Comparison of ENCODE assay signal across 27 cellular contexts in the genomic region with DNA sequence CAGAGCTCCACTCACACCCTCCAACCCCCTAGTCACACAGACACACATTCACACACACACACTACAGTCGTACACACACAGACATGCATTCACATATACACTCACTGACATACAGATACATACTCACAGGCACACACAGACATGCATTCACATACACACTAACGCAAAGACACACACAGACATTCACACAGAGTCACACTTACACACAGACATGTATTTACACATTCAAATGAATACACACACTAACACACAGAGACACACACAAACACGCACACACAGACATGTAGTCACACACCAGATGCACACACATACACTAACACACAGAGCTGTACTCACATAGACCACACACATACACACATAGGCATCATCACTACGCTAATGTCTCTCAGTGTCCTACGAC. TPM values are rescaled to one million over a fixed set of nuclear protein-coding genes. Genes with fewer than 3 reads are reported as not detected.
"Had no signal": no experiment of that assay in that cellular context is flagged by ENCODE, and none has a peak within 500 bp of the region (broad histone marks: within the 10 kb centered on the region; RNA-seq: fewer than 3 reads in every experiment).

No MANE protein-coding gene starts in this region.

- DNase-seq: effector memory CD4-positive, alpha-beta T cell; gastrocnemius medialis; heart right ventricle; hypothalamus; kidney glomerular epithelial cell; naive thymus-derived CD4-positive, alpha-beta T cell; occipital lobe; spleen; stimulated activated CD4-positive, alpha-beta T cell treated with anti-CD3 and anti-CD28 coated beads, Interleukin-15, amount 100 ng/mL, for 24 hours; stimulated activated CD4-positive, alpha-beta T cell treated with anti-CD3 and anti-CD28 coated beads, Interleukin-1b, Interleukin-23, amount 100 ng/mL, for 48 hours; stimulated activated CD4-positive, alpha-beta T cell treated with anti-CD3 and anti-CD28 coated beads, Interleukin-4, amount 100 ng/mL, for 24 hours; stomach; substantia nigra had no signal

- H3K27me3 ChIP-seq: gastrocnemius medialis, heart right ventricle had no signal

- H3K27ac Mint-ChIP-seq: naive thymus-derived CD4-positive, alpha-beta T cell; stimulated activated memory B cell treated with anti-CD40 and anti-IgM and Interleukin-4, amounts not matched to agents 10 μg/mL and 1 μg/mL and 100 μg/mL, for 72 hours had no signal

- H3K36me3 ChIP-seq: gastrocnemius medialis, heart right ventricle, prostate gland, spleen, stomach had no signal

- H3K4me3 ChIP-seq: gastrocnemius medialis, heart right ventricle, prostate gland, spleen, stomach had no signal

- H3K4me3 Mint-ChIP-seq: naive thymus-derived CD4-positive, alpha-beta T cell; neural crest cell; stimulated activated memory B cell treated with anti-CD40 and anti-IgM and Interleukin-4, amounts not matched to agents 10 μg/mL and 1 μg/mL and 100 μg/mL, for 72 hours had no signal

- H2AFZ ChIP-seq: parathyroid adenoma had no signal

- H3K36me3 Mint-ChIP-seq: naive thymus-derived CD4-positive, alpha-beta T cell; stimulated activated memory B cell treated with anti-CD40 and anti-IgM and Interleukin-4, amounts not matched to agents 10 μg/mL and 1 μg/mL and 100 μg/mL, for 72 hours had no signal

- H3K9me3 Mint-ChIP-seq: naive thymus-derived CD4-positive, alpha-beta T cell; neural crest cell; stimulated activated memory B cell treated with anti-CD40 and anti-IgM and Interleukin-4, amounts not matched to agents 10 μg/mL and 1 μg/mL and 100 μg/mL, for 72 hours had no signal

- H3K4me1 ChIP-seq: prostate gland had no signal

- H3K9ac ChIP-seq: parathyroid adenoma had no signal

- FAIRE-seq: endometrium, islet of Langerhans had no signal

- H3K27ac ChIP-seq: gastrocnemius medialis, heart right ventricle, parathyroid adenoma, prostate gland, stomach had no signal

- ATAC-seq: esophagus mucosa; gastrocnemius medialis; naive thymus-derived CD4-positive, alpha-beta T cell; stimulated activated memory B cell treated with anti-CD40 and anti-IgM and Interleukin-4, amounts not matched to agents 10 μg/mL and 1 μg/mL and 100 μg/mL, for 72 hours had no signal

- H3K9me3 ChIP-seq: gastrocnemius medialis, heart right ventricle, prostate gland, spleen, stomach had no signal

- H3K27me3 Mint-ChIP-seq: naive thymus-derived CD4-positive, alpha-beta T cell had no signal

RNA-seq across cellular contexts. Expression of a gene that starts 58.0 kb away (rescaled TPM):
- total RNA-seq: esophagus mucosa; fibroblast of lung; heart right ventricle; liver; lung microvascular endothelial cell; mesenteric fat pad; mononuclear cell; naive thymus-derived CD4-positive, alpha-beta T cell; neural crest cell; occipital lobe; prostate gland; renal cortical epithelial cell; sciatic nerve; spleen; stomach had no signal
- polyA plus RNA-seq: fibroblast of lung; heart right ventricle; liver; naive thymus-derived CD4-positive, alpha-beta T cell; spleen; stomach had no signal
